In the genomic region with DNA sequence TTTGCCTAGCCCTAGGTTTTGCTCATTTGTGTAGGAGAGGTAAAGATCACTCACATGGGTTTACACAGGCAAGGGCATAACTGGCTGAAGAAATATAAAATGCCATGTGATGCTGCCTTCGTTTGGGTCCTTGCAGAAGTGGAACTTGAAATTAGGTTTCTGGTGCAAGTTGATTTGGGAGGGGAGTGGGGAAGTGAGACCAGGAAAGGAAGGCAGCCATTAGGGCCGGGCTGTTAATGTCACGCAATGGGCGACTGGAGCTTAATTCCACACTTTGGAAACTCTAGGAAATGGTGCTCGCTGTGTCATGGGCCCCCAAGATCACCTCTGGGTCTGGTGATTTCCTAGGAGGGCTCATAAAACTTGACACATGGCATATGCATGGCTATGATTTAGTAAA, we compare ENCODE assay signal across 22 cellular contexts. TPM values are rescaled to one million over a fixed set of nuclear protein-coding genes. Genes with fewer than 3 reads are reported as not detected.
DNase-seq lines count a peak whose midpoint lies in the region; ATAC-seq, FAIRE-seq and TF ChIP-seq lines count a peak whose summit lies in the region.
"Had no signal": no experiment of that assay in that cellular context is flagged by ENCODE, and none has a peak within 500 bp of the region (broad histone marks: within the 10 kb centered on the region; RNA-seq: fewer than 3 reads in every experiment).

No MANE protein-coding gene starts in this region.

- H3K4me3 Mint-ChIP-seq in endothelial cell (ENCODE audit: unreplicated experiment), result no peak overlapping the region
- H3K4me3 Mint-ChIP-seq in stimulated activated naive B cell treated with anti-CD40 and anti-IgM and Interleukin-4, amounts not matched to agents 10 μg/mL and 1 μg/mL and 100 μg/mL, for 72 hours, result peak overlapping the region in 1 of 2 donors; percentile 20
- H3K4me3 Mint-ChIP-seq: CD4-positive, CD25-positive, alpha-beta regulatory T cell; T-helper 1 cell treated with Interleukin-12 subunit alpha and Interleukin-12 subunit beta and Interleukin-4 antibody, amounts not matched to agents 30 μg/mL and 1 μg/mL, for 36 hours had no signal

- peak overlapping the region; percentile 18 for H3K27ac Mint-ChIP-seq in endothelial cell (ENCODE audit: unreplicated experiment)
- no peak overlapping the region for H3K27ac Mint-ChIP-seq in stimulated activated naive B cell treated with anti-CD40 and anti-IgM and Interleukin-4, amounts not matched to agents 10 μg/mL and 1 μg/mL and 100 μg/mL, for 72 hours
- H3K27ac Mint-ChIP-seq: CD4-positive, CD25-positive, alpha-beta regulatory T cell; T-helper 1 cell treated with Interleukin-12 subunit alpha and Interleukin-12 subunit beta and Interleukin-4 antibody, amounts not matched to agents 30 μg/mL and 1 μg/mL, for 36 hours had no signal

- DNase-seq in GM19239 (ENCODE audit: insufficient read length, low spot score) (no peak), NOMO-1 treated with dmso at 0.1 percent for 144 hours (lab: John Stamatoyannopoulos, UW; ENCODE audit: unreplicated experiment) (peak; percentile 67), endothelial cell (ENCODE audit: low spot score) (no peak), erythroblast (lab: John Stamatoyannopoulos, UW) (no peak)
- no peak for DNase-seq in stimulated activated naive B cell treated with anti-CD40 and anti-IgM and Interleukin-4, amounts not matched to agents 10 μg/mL and 1 μg/mL and 100 μg/mL, for 72 hours
- DNase-seq: ACHN; AML-193; Caco-2; CD4-positive, CD25-positive, alpha-beta regulatory T cell; KG1; NCI-H1048; NCI-H1436 treated with DMSO at 0.1 percent for 48 hours; NCI-H2029 treated with DMSO at 0.1 percent for 48 hours; NCI-H2171 treated with DMSO at 0.1 percent for 48 hours; PC-3; RPMI8226; SHP77 treated with DMSO at 0.1 percent for 48 hours had no signal

- peaks cover 36% of the 10 kb centered on the region for H3K4me1 Mint-ChIP-seq in endothelial cell (ENCODE audit: unreplicated experiment)
- peaks cover 31 to 71% of the 10 kb centered on the region in 2 donors for H3K4me1 Mint-ChIP-seq in stimulated activated naive B cell treated with anti-CD40 and anti-IgM and Interleukin-4, amounts not matched to agents 10 μg/mL and 1 μg/mL and 100 μg/mL, for 72 hours

- peaks cover 7% of the 10 kb centered on the region for H3K27me3 Mint-ChIP-seq in endothelial cell (ENCODE audit: unreplicated experiment)
- H3K27me3 Mint-ChIP-seq in stimulated activated naive B cell treated with anti-CD40 and anti-IgM and Interleukin-4, amounts not matched to agents 10 μg/mL and 1 μg/mL and 100 μg/mL, for 72 hours, result peaks cover 0 to 8% of the 10 kb centered on the region in 2 donors

- no peaks in the 10 kb centered on the region for H3K9me3 Mint-ChIP-seq in endothelial cell (ENCODE audit: unreplicated experiment)
- no peaks in the 10 kb centered on the region for H3K9me3 Mint-ChIP-seq in stimulated activated naive B cell treated with anti-CD40 and anti-IgM and Interleukin-4, amounts not matched to agents 10 μg/mL and 1 μg/mL and 100 μg/mL, for 72 hours
- H3K9me3 Mint-ChIP-seq: CD4-positive, CD25-positive, alpha-beta regulatory T cell; T-helper 1 cell treated with Interleukin-12 subunit alpha and Interleukin-12 subunit beta and Interleukin-4 antibody, amounts not matched to agents 30 μg/mL and 1 μg/mL, for 36 hours had no signal

- peak; percentile 20 to 56 for ATAC-seq in stimulated activated naive B cell treated with anti-CD40 and anti-IgM and Interleukin-4, amounts not matched to agents 10 μg/mL and 1 μg/mL and 100 μg/mL, for 72 hours (replicated peaks)
- ATAC-seq in GM19023 (IDR thresholded peaks at IDR 0.05; ENCODE audit: unreplicated experiment) (no peak), GM21825 (IDR thresholded peaks at IDR 0.05; ENCODE audit: unreplicated experiment) (no peak)
- ATAC-seq: PC-3 had no signal

- FAIRE-seq in GM19239 (lab: Jason Lieb, UNC), result peak; percentile 71
- FAIRE-seq: G401.6, H1 had no signal

- peaks cover 9% of the 10 kb centered on the region for H3K36me3 Mint-ChIP-seq in endothelial cell (ENCODE audit: low read depth, unreplicated experiment)
- H3K36me3 Mint-ChIP-seq in stimulated activated naive B cell treated with anti-CD40 and anti-IgM and Interleukin-4, amounts not matched to agents 10 μg/mL and 1 μg/mL and 100 μg/mL, for 72 hours, result peaks cover 18 to 24% of the 10 kb centered on the region in 2 donors
- H3K36me3 Mint-ChIP-seq: CD4-positive, CD25-positive, alpha-beta regulatory T cell had no signal

- TF ChIP-seq CTCF in endothelial cell (IDR thresholded peaks at IDR 0.05; ENCODE audit: unreplicated experiment), result no peak

- TF ChIP-seq POLR2A in erythroblast (IDR thresholded peaks at IDR 0.05; ENCODE audit: low read length), result no peak

RNA-seq across cellular contexts. Expression of a gene that starts 14.5 kb away (rescaled TPM):
- total RNA-seq in endothelial cell (ENCODE audit: unreplicated experiment), result 23.1 TPM

Comparison
In these comparisons a context has a peak if more than half of its experiments do, and no peak if none do; other contexts are left out.
1. ATAC-seq: peak in stimulated activated naive B cell treated with anti-CD40 and anti-IgM and Interleukin-4, amounts not matched to agents 10 μg/mL and 1 μg/mL and 100 μg/mL, for 72 hours (2 of 2); none in GM19023 (single experiment) and GM21825 (single experiment).